28 cellular contexts compared by ENCODE assay signal in the genomic region with DNA sequence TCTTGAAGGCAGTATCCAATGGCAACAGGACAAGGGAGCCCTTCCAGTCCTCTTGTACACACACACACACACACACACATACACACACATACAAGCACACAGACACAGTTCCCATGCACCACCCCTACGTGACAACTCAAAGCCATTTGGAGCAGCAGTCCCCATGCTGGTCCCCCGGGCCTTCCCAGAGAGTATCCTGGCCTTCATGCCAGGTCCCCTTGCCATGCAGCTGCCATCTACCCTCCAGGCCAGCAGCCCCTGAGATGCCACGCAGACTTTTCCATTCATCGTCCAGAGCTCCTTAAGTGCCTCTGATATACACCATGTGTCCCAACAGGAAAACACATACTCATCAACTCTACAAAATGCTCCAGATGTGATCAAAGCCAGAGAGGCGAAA.
"Had no signal": no experiment of that assay in that cellular context is flagged by ENCODE, and none has a peak within 500 bp of the region (broad histone marks: within the 10 kb centered on the region; RNA-seq: fewer than 3 reads in every experiment).

No MANE protein-coding gene starts in this region.

- H3K27ac ChIP-seq: hepatocyte, lower lobe of right lung, neural progenitor cell, neutrophil, pancreas, psoas muscle, right lobe of liver, tibial nerve, upper lobe of left lung, vagina had no signal

- H3K9ac ChIP-seq: neural progenitor cell had no signal

- H3K79me2 ChIP-seq: hepatocyte had no signal

- DNase-seq: kidney glomerular epithelial cell; left cardiac atrium; lower lobe of right lung; mammary epithelial cell; mesenchymal stem cell; naive thymus-derived CD8-positive, alpha-beta T cell; nephron progenitor cell; occipital lobe; pancreas; psoas muscle; right lobe of liver; stimulated activated CD4-positive, alpha-beta T cell treated with anti-CD3 and anti-CD28 coated beads, Interleukin-1b, Interleukin-23, amount 100 ng/mL, for 48 hours; stimulated activated CD4-positive, alpha-beta T cell treated with anti-CD3 and anti-CD28 coated beads, Interleukin-2, amount 100 ng/mL, for 48 hours; stimulated activated CD4-positive, alpha-beta T cell treated with anti-CD3 and anti-CD28 coated beads, Interleukin-4, amount 100 ng/mL, for 4 hours; stimulated activated CD8-positive, alpha-beta memory T cell treated with anti-CD3 and anti-CD28 coated beads, Interleukin-4, amount 100 ng/mL, for 48 hours; stimulated activated naive CD4-positive, alpha-beta T cell treated with Interleukin-2 at 50 U/mL for 16 hours; stimulated activated naive CD8-positive, alpha-beta T cell treated with anti-CD3 and anti-CD28 coated beads, Interleukin-15, amount 100 ng/mL, for 72 hours; substantia nigra; upper lobe of left lung had no signal

- H3K9me3 Mint-ChIP-seq: nephron progenitor cell; stimulated activated memory B cell treated with anti-CD40 and anti-IgM and Interleukin-4, amounts not matched to agents 10 μg/mL and 1 μg/mL and 100 μg/mL, for 72 hours; stimulated activated naive CD8-positive, alpha-beta T cell treated with anti-CD3 and anti-CD28 coated beads, Interleukin-15, amount 100 ng/mL, for 72 hours had no signal

- ATAC-seq: left cardiac atrium; left lobe of liver; lower lobe of right lung; naive thymus-derived CD8-positive, alpha-beta T cell; pancreas; psoas muscle; right lobe of liver; stimulated activated memory B cell treated with anti-CD40 and anti-IgM and Interleukin-4, amounts not matched to agents 10 μg/mL and 1 μg/mL and 100 μg/mL, for 72 hours; stimulated activated naive CD8-positive, alpha-beta T cell treated with anti-CD3 and anti-CD28 coated beads, Interleukin-15, amount 100 ng/mL, for 72 hours had no signal

- H3K4me3 Mint-ChIP-seq: naive thymus-derived CD8-positive, alpha-beta T cell; nephron progenitor cell; neural progenitor cell; stimulated activated memory B cell treated with anti-CD40 and anti-IgM and Interleukin-4, amounts not matched to agents 10 μg/mL and 1 μg/mL and 100 μg/mL, for 72 hours; stimulated activated naive CD8-positive, alpha-beta T cell treated with anti-CD3 and anti-CD28 coated beads, Interleukin-15, amount 100 ng/mL, for 72 hours had no signal

- H3K4me1 ChIP-seq: lower lobe of right lung, pancreas, psoas muscle, right lobe of liver, tibial nerve, upper lobe of left lung, vagina had no signal

- H3K36me3 ChIP-seq: lower lobe of right lung, neural progenitor cell, neutrophil, pancreas, right lobe of liver, tibial nerve, vagina had no signal

- H3K36me3 Mint-ChIP-seq: naive thymus-derived CD8-positive, alpha-beta T cell; stimulated activated memory B cell treated with anti-CD40 and anti-IgM and Interleukin-4, amounts not matched to agents 10 μg/mL and 1 μg/mL and 100 μg/mL, for 72 hours had no signal

- H3K27ac Mint-ChIP-seq: naive thymus-derived CD8-positive, alpha-beta T cell; neural progenitor cell; stimulated activated memory B cell treated with anti-CD40 and anti-IgM and Interleukin-4, amounts not matched to agents 10 μg/mL and 1 μg/mL and 100 μg/mL, for 72 hours; stimulated activated naive CD8-positive, alpha-beta T cell treated with anti-CD3 and anti-CD28 coated beads, Interleukin-15, amount 100 ng/mL, for 72 hours had no signal

- H3K9me3 ChIP-seq: lower lobe of right lung, neutrophil, pancreas, psoas muscle, right lobe of liver, tibial nerve, upper lobe of left lung, vagina had no signal

- H3K4me3 ChIP-seq: hepatocyte, lower lobe of right lung, neural progenitor cell, pancreas, psoas muscle, right lobe of liver, smooth muscle cell, tibial nerve, upper lobe of left lung, vagina had no signal

- H3K4me1 Mint-ChIP-seq: naive thymus-derived CD8-positive, alpha-beta T cell; neural progenitor cell; stimulated activated memory B cell treated with anti-CD40 and anti-IgM and Interleukin-4, amounts not matched to agents 10 μg/mL and 1 μg/mL and 100 μg/mL, for 72 hours; stimulated activated naive CD8-positive, alpha-beta T cell treated with anti-CD3 and anti-CD28 coated beads, Interleukin-15, amount 100 ng/mL, for 72 hours had no signal

- H3K4me2 ChIP-seq: hepatocyte, neural progenitor cell, smooth muscle cell had no signal

- H2AFZ ChIP-seq: hepatocyte, neural progenitor cell had no signal

- FAIRE-seq: keratinocyte, pancreas had no signal

- H3K27me3 ChIP-seq: neural progenitor cell, pancreas, right lobe of liver, tibial nerve, upper lobe of left lung, vagina had no signal
